In genomic region chr12:1933342-1933992, GRCh38 we compare ENCODE assay signal across 1 cellular context.
A peak's percentile ranks its signal among the peaks of the same experiment; 100 is the strongest.
TF ChIP-seq lines count a peak whose summit lies in the region.

No MANE protein-coding gene starts in this region.

TF ChIP-seq in HepG2, 621 proteins besides CTCF, POLR2A, EP300 and RAD21 (continued from another document):
- TF ChIP-seq ZNF687 (CRISPR knock-in tag; IDR thresholded peaks at IDR 0.05), result peak; percentile 48
